ENCODE assay signal across 8 cellular contexts in the genomic region with DNA sequence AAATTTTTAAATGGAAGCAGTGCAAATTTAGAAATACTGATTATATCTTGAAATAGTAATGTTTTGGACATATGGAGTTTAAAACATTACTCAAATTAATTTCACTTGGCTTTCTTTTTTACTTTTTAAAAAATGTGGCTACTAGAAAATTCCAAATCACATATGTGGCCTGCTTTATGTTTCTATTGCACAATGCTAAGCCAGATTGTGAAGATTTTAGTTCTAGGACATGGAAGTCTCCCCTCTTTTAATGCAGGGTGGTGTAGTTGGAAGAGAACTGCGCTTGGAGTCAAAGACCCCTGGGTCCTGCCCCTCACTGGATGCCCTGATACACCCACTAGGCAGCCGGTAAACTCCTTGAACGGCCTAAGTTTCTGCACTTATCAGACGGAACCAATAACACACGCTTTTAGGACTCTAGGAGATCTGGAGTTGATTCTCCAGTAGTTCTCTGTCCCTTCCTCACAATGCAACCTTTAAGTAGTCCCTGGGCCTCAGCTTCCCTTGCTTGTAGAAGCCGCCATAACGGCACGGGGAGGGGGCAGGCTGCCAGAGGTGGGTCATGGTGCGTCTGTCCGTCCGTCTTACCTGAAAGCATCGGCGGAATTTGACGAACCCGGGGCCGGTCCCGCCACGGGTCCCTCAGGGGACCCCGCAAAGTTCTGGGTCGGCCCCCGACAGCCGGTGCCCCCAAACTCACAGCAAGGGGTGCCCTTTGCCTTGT. TPM values are rescaled to one million over a fixed set of nuclear protein-coding genes. Genes with fewer than 3 reads are reported as not detected.
A peak's percentile ranks its signal among the peaks of the same experiment; 100 is the strongest.
DNase-seq lines count a peak whose midpoint lies in the region; ATAC-seq lines count a peak whose summit lies in the region.

No MANE protein-coding gene starts in this region.

- H3K27ac Mint-ChIP-seq in effector memory CD8-positive, alpha-beta T cell = peak overlapping the region; percentile 99

- DNase-seq in Right ventricle myocardium inferior (ENCODE audit: missing footprints) = peak; percentile 68
- DNase-seq in cardiac septum (ENCODE audit: low spot score) = no peak
- DNase-seq in RKO (ENCODE audit: low spot score) = peak; percentile 30
- no peak for DNase-seq in effector memory CD8-positive, alpha-beta T cell
- DNase-seq in H4 (ENCODE audit: low spot score) = no peak
- no peak for DNase-seq in epidermal melanocyte (ENCODE audit: insufficient read length, low spot score)
- no peak for DNase-seq in stimulated activated CD4-positive, alpha-beta T cell treated with anti-CD3 and anti-CD28 coated beads, Interleukin-15, amount 100 ng/mL, for 24 hours

- peak overlapping the region; percentile 72 to 96 for H3K4me3 ChIP-seq in muscle layer of duodenum (ENCODE audit: low read depth in 1 of 2, low read length in 2 of 2)

- H3K4me1 Mint-ChIP-seq in effector memory CD8-positive, alpha-beta T cell (ENCODE audit: low read depth in 2 of 2) = peaks cover 6 to 11% of the 10 kb centered on the region in 2 donors

- intact Hi-C loops in Right ventricle myocardium inferior (cut with DNase I) = no loop called here
- intact Hi-C loops in cardiac septum (cut with DNase I) = no loop called here

- no peaks in the 10 kb centered on the region for H3K27me3 Mint-ChIP-seq in effector memory CD8-positive, alpha-beta T cell

- H3K9me3 ChIP-seq in muscle layer of duodenum (ENCODE audit: control insufficient read depth in 1 of 2, low read length in 2 of 2) = no peaks in the 10 kb centered on the region

- H3K27me3 ChIP-seq in muscle layer of duodenum (ENCODE audit: low read depth, low read length) = no peaks in the 10 kb centered on the region

- no peaks in the 10 kb centered on the region for H3K9me3 Mint-ChIP-seq in effector memory CD8-positive, alpha-beta T cell

- peaks cover 6 to 14% of the 10 kb centered on the region in 2 donors for H3K4me1 ChIP-seq in muscle layer of duodenum (ENCODE audit: control insufficient read depth in 1 of 2, insufficient read depth in 2 of 2, low read length in 2 of 2)

- no peaks in the 10 kb centered on the region for H3K36me3 ChIP-seq in muscle layer of duodenum (ENCODE audit: control insufficient read depth in 1 of 2, insufficient read depth in 2 of 2, low read length in 2 of 2)

- peaks cover 11% of the 10 kb centered on the region for H3K36me3 Mint-ChIP-seq in effector memory CD8-positive, alpha-beta T cell (ENCODE audit: insufficient read depth)

- H3K4me3 Mint-ChIP-seq in effector memory CD8-positive, alpha-beta T cell = peak overlapping the region; percentile 93 to 95

- ATAC-seq in Right ventricle myocardium inferior = no peak
- no peak for ATAC-seq in effector memory CD8-positive, alpha-beta T cell (replicated peaks)

- peak overlapping the region; percentile 96 for H3K27ac ChIP-seq in muscle layer of duodenum (ENCODE audit: low read length)

RNA-seq across cellular contexts. Expression of gene FAM227A, which starts 0.5 kb away (rescaled TPM):
- total RNA-seq in Right ventricle myocardium inferior = 0.27 TPM
- 0.46 TPM for total RNA-seq in cardiac septum
- total RNA-seq in H4 (2014; rRNA removed; shearing (Covaris generic)) = 0.23 and 0.33 TPM in 2 replicates

RNA-seq across cellular contexts. Expression of gene CBY1, which starts 0.7 kb away (rescaled TPM):
- total RNA-seq in Right ventricle myocardium inferior = 32.9 TPM
- 36.9 TPM for total RNA-seq in cardiac septum
- 20.4 and 25.0 TPM in 2 replicates for total RNA-seq in H4 (2014; rRNA removed; shearing (Covaris generic))

RNA-seq across cellular contexts. Expression of gene TOMM22, which starts 26.1 kb away (rescaled TPM):
- total RNA-seq in Right ventricle myocardium inferior (66.3 TPM), cardiac septum (55.7 TPM)
- 90.7 and 97.3 TPM in 2 replicates for total RNA-seq in H4 (2014; rRNA removed; shearing (Covaris generic))

RNA-seq across cellular contexts. Expression of gene JOSD1, which starts 45.0 kb away (rescaled TPM):
- 17.5 TPM for total RNA-seq in Right ventricle myocardium inferior
- total RNA-seq in cardiac septum = 24.0 TPM
- 40.7 and 52.1 TPM in 2 replicates for total RNA-seq in H4 (2014; rRNA removed; shearing (Covaris generic))

RNA-seq across cellular contexts. Expression of gene GTPBP1, which starts 50.0 kb away (rescaled TPM):
- total RNA-seq in Right ventricle myocardium inferior = 26.8 TPM
- total RNA-seq in cardiac septum = 34.3 TPM
- total RNA-seq in H4 (2014; rRNA removed; shearing (Covaris generic)) = 12.1 and 12.9 TPM in 2 replicates

Comparison
In these comparisons a context has a peak if more than half of its experiments do, and no peak if none do; other contexts are left out.
1. DNase-seq: peak in Right ventricle myocardium inferior (single experiment) and RKO (single experiment); none in cardiac septum (single experiment), effector memory CD8-positive, alpha-beta T cell (0 of 3), H4 (single experiment), epidermal melanocyte (single experiment) and stimulated activated CD4-positive, alpha-beta T cell treated with anti-CD3 and anti-CD28 coated beads, Interleukin-15, amount 100 ng/mL, for 24 hours (single experiment).